Comparison of ENCODE assay signal across 20 cellular contexts in the genomic region with DNA sequence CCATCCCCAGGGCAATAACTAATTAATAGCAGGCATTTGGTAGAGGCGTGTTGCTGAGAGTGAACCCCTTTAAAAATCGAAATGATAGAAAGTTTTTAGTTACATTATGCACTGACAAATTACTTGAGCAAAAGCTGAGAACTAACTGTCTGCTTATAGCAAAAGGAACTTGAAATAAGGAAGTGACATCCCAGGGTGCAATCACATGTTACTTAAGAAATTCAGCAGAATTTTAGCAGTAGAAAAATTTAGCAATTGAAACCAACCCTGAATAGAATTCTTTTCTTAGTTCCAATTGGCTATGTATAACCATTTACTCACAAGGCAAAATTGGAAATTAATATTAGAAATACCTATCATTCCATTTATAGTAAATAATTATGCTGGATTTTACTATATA.
A peak's percentile ranks its signal among the peaks of the same experiment; 100 is the strongest.
DNase-seq lines count a peak whose midpoint lies in the region; ATAC-seq, FAIRE-seq and TF ChIP-seq lines count a peak whose summit lies in the region.
"Had no signal": no experiment of that assay in that cellular context is flagged by ENCODE, and none has a peak within 500 bp of the region (broad histone marks: within the 10 kb centered on the region; RNA-seq: fewer than 3 reads in every experiment).

No MANE protein-coding gene starts in this region.

- H3K9me3 Mint-ChIP-seq in activated B cell treated with CpG ODN at 0.5 μM for 24 hours: no peaks in the 10 kb centered on the region

- no peaks in the 10 kb centered on the region for H3K9me3 ChIP-seq in spleen

- H3K79me2 ChIP-seq in mesendoderm (ENCODE audit: control insufficient read depth, insufficient read depth, low read length): no peaks in the 10 kb centered on the region

- H3K36me3 Mint-ChIP-seq in activated B cell treated with CpG ODN at 0.5 μM for 24 hours (ENCODE audit: low read depth): no peaks in the 10 kb centered on the region

- peaks cover 15 to 62% (median 48%) of the 10 kb centered on the region in 6 donors for H3K4me1 ChIP-seq in spleen
- no peaks in the 10 kb centered on the region for H3K4me1 ChIP-seq in mesendoderm (ENCODE audit: control insufficient read depth, low read depth, low read length)

- no peak overlapping the region for H3K4me2 ChIP-seq in mesendoderm (ENCODE audit: low read length)

- CTCF ChIA-PET in activated B cell treated with CpG ODN at 0.5 μM for 24 hours (lab: Charles Lee): interaction anchor here (1.2 kb wide), 1 partner anchor 9 kb away, joined by 3 read pairs; no protein-coding TSS in a partner anchor

- H4K8ac ChIP-seq in mesendoderm (ENCODE audit: low read depth, low read length): no peak overlapping the region

- WGBS in spleen, 5 donors: 44 to 51% (median 47%) methylated on average over 2 of the region's 2 CpGs
- no CpG with 5 or more reads among the region's 2 CpGs for WGBS in mesendoderm (ENCODE audit: extremely low coverage, insufficient coverage, low lambda C conversion rate)

- H3K4ac ChIP-seq in mesendoderm (ENCODE audit: low read depth, low read length): no peak overlapping the region

- no peak overlapping the region for H3K23ac ChIP-seq in mesendoderm (ENCODE audit: low read length)

- no peak for DNase-seq in GM12892 (ENCODE audit: insufficient read length)
- DNase-seq in NAMALWA (ENCODE audit: low spot score): peak; percentile 41
- no peak for DNase-seq in activated B cell treated with CpG ODN at 0.5 μM for 24 hours
- DNase-seq in spleen: no peak
- no peak for DNase-seq in activated CD4-positive, alpha-beta T cell treated with anti-CD3 and anti-CD28 coated beads, Interleukin-2, amount 50 U/mL, for 4 hours
- no peak for DNase-seq in mesendoderm
- DNase-seq in C1 segment of cervical spinal cord (lab: John Stamatoyannopoulos, UW): no peak
- DNase-seq: activated CD4-positive, alpha-beta T cell treated with anti-CD3 and anti-CD28 coated beads for 4 hours; activated naive CD8-positive, alpha-beta T cell treated with anti-CD3 and anti-CD28 coated beads, Interleukin-2, amount 50 U/mL, for 24 hours; activated T-cell treated with anti-CD3 and anti-CD28 coated beads, Interleukin-2, amount 50 U/mL, for 1 hour; NCI-H1436 treated with DMSO at 0.1 percent for 48 hours; NCI-H446 treated with DMSO at 0.1 percent for 48 hours; substantia nigra had no signal

- H3K27me3 ChIP-seq in spleen (replicated peaks in 1 of 7): no peaks in the 10 kb centered on the region
- no peaks in the 10 kb centered on the region for H3K27me3 ChIP-seq in mesendoderm (ENCODE audit: insufficient read depth, low read length, poor library complexity)
- H3K27me3 ChIP-seq: cardiac muscle cell had no signal

- H2AK5ac ChIP-seq in mesendoderm (ENCODE audit: low read length): no peak overlapping the region

- H2BK15ac ChIP-seq in mesendoderm (replicated peaks; ENCODE audit: low read depth): no peak overlapping the region

- no peaks in the 10 kb centered on the region for H3K27me3 Mint-ChIP-seq in activated B cell treated with CpG ODN at 0.5 μM for 24 hours
- H3K27me3 Mint-ChIP-seq: activated naive CD8-positive, alpha-beta T cell treated with anti-CD3 and anti-CD28 coated beads, Interleukin-2, amount 50 U/mL, for 24 hours; progenitor cell of endocrine pancreas had no signal

- no peak overlapping the region for H2BK5ac ChIP-seq in mesendoderm (ENCODE audit: low read length)

- H3K36me3 ChIP-seq in spleen (no peaks in the 10 kb centered on the region), mesendoderm (ENCODE audit: control insufficient read depth, insufficient read depth, low read length) (no peaks in the 10 kb centered on the region)
- H3K36me3 ChIP-seq: cardiac muscle cell had no signal

- H3K27ac ChIP-seq in spleen (peak overlapping the region in 7 of 8 donors; percentile 42 to 85 (median 82)), mesendoderm (ENCODE audit: low read depth, low read length) (no peak overlapping the region)
- H3K27ac ChIP-seq: cardiac muscle cell had no signal

- H3K27ac Mint-ChIP-seq in activated B cell treated with CpG ODN at 0.5 μM for 24 hours: peak overlapping the region; percentile 82
- H3K27ac Mint-ChIP-seq: progenitor cell of endocrine pancreas had no signal

- FAIRE-seq in GM12892 (lab: Jason Lieb, UNC): peak; percentile 68
- FAIRE-seq: endometrium, frontal cortex, islet of Langerhans, RCC 7860 had no signal

- no peak overlapping the region for H4K5ac ChIP-seq in mesendoderm (ENCODE audit: low read length)

- H3K79me1 ChIP-seq in mesendoderm (ENCODE audit: low read length): no peaks in the 10 kb centered on the region

- H3K4me3 ChIP-seq in spleen (peak overlapping the region in 1 of 8 donors; percentile 37), mesendoderm (ENCODE audit: low read length) (no peak overlapping the region)
- H3K4me3 ChIP-seq: cardiac muscle cell had no signal

- TF ChIP-seq POLR2A in GM12892 (IDR thresholded peaks at IDR 0.05; ENCODE audit: low read depth, low read length) (no peak), spleen (IDR thresholded peaks at IDR 0.05) (no peak)

- H3K4me1 Mint-ChIP-seq in activated B cell treated with CpG ODN at 0.5 μM for 24 hours: peaks cover 76% of the 10 kb centered on the region

- H3K4me3 Mint-ChIP-seq in activated B cell treated with CpG ODN at 0.5 μM for 24 hours: peak overlapping the region; percentile 58
- H3K4me3 Mint-ChIP-seq: activated naive CD8-positive, alpha-beta T cell treated with anti-CD3 and anti-CD28 coated beads, Interleukin-2, amount 50 U/mL, for 24 hours had no signal

- H2BK120ac ChIP-seq in mesendoderm (ENCODE audit: low read depth, low read length): no peak overlapping the region

- POLR2A ChIA-PET in activated B cell treated with CpG ODN at 0.5 μM for 24 hours (lab: Charles Lee): interaction anchor here (0.7 to 3.0 kb wide), 5 partner anchors 9 to 801 kb away, joined by 3 to 11 read pairs (median 3); no protein-coding TSS in a partner anchor

- no peak overlapping the region for H3K18ac ChIP-seq in mesendoderm (ENCODE audit: low read length)

- H3K9ac ChIP-seq in mesendoderm (ENCODE audit: low read length): no peak overlapping the region

- no peak overlapping the region for H3K56ac ChIP-seq in mesendoderm (ENCODE audit: low read length)

- intact Hi-C loops in activated B cell treated with CpG ODN at 0.5 μM for 24 hours (cut with micrococcal nuclease): loop anchor here (1.0 to 5.0 kb wide), 8 partner anchors 10 to 1047 kb away; a partner anchor contains a TSS
- intact Hi-C loops in spleen (cut with DNase I; ENCODE audit: low total_unique reads): no loop called here

- ATAC-seq in activated B cell treated with CpG ODN at 0.5 μM for 24 hours (ENCODE audit: low read depth) (peak; percentile 22), GM18498 (IDR thresholded peaks at IDR 0.05; ENCODE audit: unreplicated experiment) (no peak)
- ATAC-seq: activated naive CD8-positive, alpha-beta T cell treated with anti-CD3 and anti-CD28 coated beads, Interleukin-2, amount 50 U/mL, for 24 hours had no signal

- TF ChIP-seq CTCF in activated B cell treated with CpG ODN at 0.5 μM for 24 hours (IDR thresholded peaks at IDR 0.05) (no peak), spleen (IDR thresholded peaks at IDR 0.05 in 8 of 11, conservative IDR thresholded peaks at IDR 0.05 in 3 of 11) (no peak)
